ENCODE assay signal across 15 cellular contexts in the genomic region with DNA sequence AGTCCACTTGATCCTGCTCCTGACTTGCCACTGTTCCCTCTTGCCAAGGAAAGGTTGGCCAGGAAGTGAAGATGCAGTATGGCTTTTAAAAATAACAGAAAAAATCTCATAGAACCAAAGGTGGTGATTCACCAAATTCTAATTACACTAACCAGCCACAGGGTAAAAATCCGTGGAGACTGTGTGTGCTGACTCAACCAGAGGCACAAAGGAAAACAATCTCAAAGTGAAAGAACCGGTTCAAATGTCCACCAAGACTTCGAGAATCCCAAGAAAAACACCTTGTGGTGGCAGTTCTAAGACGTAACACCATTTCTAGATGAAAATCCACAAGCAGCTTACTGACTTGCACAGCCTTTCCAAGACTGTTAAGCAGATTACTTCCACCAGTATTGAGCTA.
DNase-seq lines count a peak whose midpoint lies in the region; ATAC-seq, FAIRE-seq and TF ChIP-seq lines count a peak whose summit lies in the region.
"Had no signal": no experiment of that assay in that cellular context is flagged by ENCODE, and none has a peak within 500 bp of the region (broad histone marks: within the 10 kb centered on the region; RNA-seq: fewer than 3 reads in every experiment).

No MANE protein-coding gene starts in this region.

- no peak for TF ChIP-seq CTCF in A549 (IDR thresholded peaks at IDR 0.05)
- TF ChIP-seq CTCF in HFFc6 (IDR thresholded peaks at IDR 0.05) = peak; percentile 37; the same call in 1 of the 2 replicates
- no peak for TF ChIP-seq CTCF in foreskin fibroblast (IDR thresholded peaks at IDR 0.05; ENCODE audit: low read depth, low read length)

- POLR2A ChIA-PET in A549 (lab: Yijun Ruan, JAX) = no interaction called here

- no peak for TF ChIP-seq RAD21 in A549 (conservative IDR thresholded peaks at IDR 0.05 in 1 of 2, IDR thresholded peaks at IDR 0.05 in 1 of 2)

- peak overlapping the region; percentile 39 to 73; a peak in 4 of 6 replicates for H3K27ac ChIP-seq in A549
- H3K27ac ChIP-seq: adrenal gland had no signal

- H3K4me1 Mint-ChIP-seq in HFFc6 (ENCODE audit: low read depth) = peaks cover 56% of the 10 kb centered on the region

- H3K4me2 ChIP-seq in A549 = peak overlapping the region; percentile 62

- H3K9me3 Mint-ChIP-seq in HFFc6 = no peaks in the 10 kb centered on the region; the same call in 1 of the 2 replicates

- H3K27me3 Mint-ChIP-seq in HFFc6 (ENCODE audit: insufficient read depth) = no peaks in the 10 kb centered on the region

- H3K4me3 ChIP-seq in A549 = no peak overlapping the region
- H3K4me3 ChIP-seq in foreskin fibroblast (ENCODE audit: low read depth in 1 of 2, low read length in 2 of 2) = peak overlapping the region in 1 of 2 donors; percentile 1
- H3K4me3 ChIP-seq: adrenal gland, HAP-1, K562 had no signal

- ATAC-seq in A549 (peak; percentile 56 to 70; a peak in 4 of 6 replicates), HG02852 (IDR thresholded peaks at IDR 0.05; ENCODE audit: unreplicated experiment) (no peak)
- ATAC-seq: K562 had no signal

- TF ChIP-seq POLR2A in A549 (IDR thresholded peaks at IDR 0.05; ENCODE audit: low read length) = no peak

- no peak for TF ChIP-seq EP300 in A549 (IDR thresholded peaks at IDR 0.05)

- DNase-seq in A549 (ENCODE audit: low read depth in 1 of 2, low spot score in 1 of 2) (peak; percentile 6 to 26), HFFc6 (peak; percentile 86), amniotic epithelial cell (ENCODE audit: low read depth) (peak; percentile 73), foreskin fibroblast (peak; percentile 64 to 84), ecto neural progenitor cell (ENCODE audit: low spot score) (no peak), DMS114 treated with DMSO at 0.1 percent for 48 hours (lab: John Stamatoyannopoulos, UW; ENCODE audit: unreplicated experiment) (no peak), iPS-NIHi7 (ENCODE audit: extremely low spot score) (no peak)
- DNase-seq: adrenal gland; AML-193; occipital lobe; stimulated activated CD4-positive, alpha-beta T cell treated with anti-CD3 and anti-CD28 coated beads, Interleukin-4, amount 100 ng/mL, for 24 hours had no signal

- peaks cover 7% of the 10 kb centered on the region; the same call in 2 of the 3 replicates for H3K9me3 ChIP-seq in A549
- H3K9me3 ChIP-seq: HAP-1 had no signal

- WGBS in A549 (ENCODE audit: missing lambda C conversion rate) = 14% methylated on average over 4 of the region's 4 CpGs

- H3K27ac Mint-ChIP-seq in HFFc6 = peak overlapping the region; percentile 89

- no peak for FAIRE-seq in A549 (lab: Jason Lieb, UNC)
- FAIRE-seq: frontal cortex, K562 had no signal

- peaks cover 4% of the 10 kb centered on the region; the same call in 1 of the 2 replicates for H3K36me3 Mint-ChIP-seq in HFFc6 (ENCODE audit: low read depth)

- peak overlapping the region; percentile 82 for H3K4me3 Mint-ChIP-seq in HFFc6

- H3K4me1 ChIP-seq in A549 = peaks cover 4% of the 10 kb centered on the region; the same call in 1 of the 3 replicates
- H3K4me1 ChIP-seq: adrenal gland, HAP-1 had no signal

- CTCF ChIA-PET in A549 (lab: Yijun Ruan, JAX) = no interaction called here

TF ChIP-seq in A549, 52 proteins besides CTCF, POLR2A, EP300 and RAD21:
- no peak for TF ChIP-seq EHF (CRISPR knock-in tag; IDR thresholded peaks at IDR 0.05)
- TF ChIP-seq CBX2 (IDR thresholded peaks at IDR 0.05; ENCODE audit: borderline replicate concordance, low read depth) = no peak
- TF ChIP-seq POLR2AphosphoS2 (conservative IDR thresholded peaks at IDR 0.05; ENCODE audit: low read length) = no peak
- no peak for TF ChIP-seq HOXB5 (CRISPR knock-in tag; IDR thresholded peaks at IDR 0.05)
- TF ChIP-seq RARB (CRISPR knock-in tag; IDR thresholded peaks at IDR 0.05) = no peak
- no peak for TF ChIP-seq ZFP36 (IDR thresholded peaks at IDR 0.05; ENCODE audit: borderline replicate concordance, partially characterized antibody)
- TF ChIP-seq, protein P1, sequence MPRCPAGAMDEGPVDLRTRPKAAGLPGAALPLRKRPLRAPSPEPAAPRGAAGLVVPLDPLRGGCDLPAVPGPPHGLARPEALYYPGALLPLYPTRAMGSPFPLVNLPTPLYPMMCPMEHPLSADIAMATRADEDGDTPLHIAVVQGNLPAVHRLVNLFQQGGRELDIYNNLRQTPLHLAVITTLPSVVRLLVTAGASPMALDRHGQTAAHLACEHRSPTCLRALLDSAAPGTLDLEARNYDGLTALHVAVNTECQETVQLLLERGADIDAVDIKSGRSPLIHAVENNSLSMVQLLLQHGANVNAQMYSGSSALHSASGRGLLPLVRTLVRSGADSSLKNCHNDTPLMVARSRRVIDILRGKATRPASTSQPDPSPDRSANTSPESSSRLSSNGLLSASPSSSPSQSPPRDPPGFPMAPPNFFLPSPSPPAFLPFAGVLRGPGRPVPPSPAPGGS (IDR thresholded peaks at IDR 0.05) = no peak
- no peak for TF ChIP-seq TFCP2L1 (CRISPR knock-in tag; IDR thresholded peaks at IDR 0.05)
- no peak for TF ChIP-seq HOXB13 (CRISPR knock-in tag; IDR thresholded peaks at IDR 0.05; ENCODE audit: low read depth)
- TF ChIP-seq CHD4 (IDR thresholded peaks at IDR 0.05; ENCODE audit: borderline replicate concordance) = no peak
- TF ChIP-seq ESRRA (IDR thresholded peaks at IDR 0.05; ENCODE audit: borderline replicate concordance, low read length) = no peak
- no peak for TF ChIP-seq NFE2L2 (conservative IDR thresholded peaks at IDR 0.05; ENCODE audit: low read length)
- TF ChIP-seq MAFK (IDR thresholded peaks at IDR 0.05; ENCODE audit: partially characterized antibody) = no peak
- no peak for TF ChIP-seq RNF2 (IDR thresholded peaks at IDR 0.05; ENCODE audit: borderline replicate concordance, low read depth)
- TF ChIP-seq HDAC2 (IDR thresholded peaks at IDR 0.05) = no peak
- no peak for TF ChIP-seq PHF8 (IDR thresholded peaks at IDR 0.05; ENCODE audit: borderline replicate concordance, low read depth)
- TF ChIP-seq NR3C1 (IDR thresholded peaks at IDR 0.05) = no peak
- no peak for TF ChIP-seq NPAS2 (CRISPR knock-in tag; IDR thresholded peaks at IDR 0.05; ENCODE audit: borderline replicate concordance)
- TF ChIP-seq, protein P2, sequence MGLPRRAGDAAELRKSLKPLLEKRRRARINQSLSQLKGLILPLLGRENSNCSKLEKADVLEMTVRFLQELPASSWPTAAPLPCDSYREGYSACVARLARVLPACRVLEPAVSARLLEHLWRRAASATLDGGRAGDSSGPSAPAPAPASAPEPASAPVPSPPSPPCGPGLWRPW (IDR thresholded peaks at IDR 0.05) = no peak

Comparison
In these comparisons a context has a peak if more than half of its experiments do, and no peak if none do; other contexts are left out.
1. DNase-seq: peak in A549 (2 of 2), HFFc6 (single experiment), amniotic epithelial cell (single experiment) and foreskin fibroblast (2 of 2); none in ecto neural progenitor cell (single experiment), DMS114 treated with DMSO at 0.1 percent for 48 hours (single experiment) and iPS-NIHi7 (single experiment).